8 cellular contexts compared by ENCODE assay signal in genomic region chr5:141637266-141637692, GRCh38. TPM values are rescaled to one million over a fixed set of nuclear protein-coding genes. Genes with fewer than 3 reads are reported as not detected.
A peak's percentile ranks its signal among the peaks of the same experiment; 100 is the strongest.
DNase-seq lines count a peak whose midpoint lies in the region; ATAC-seq and TF ChIP-seq lines count a peak whose summit lies in the region.

No MANE protein-coding gene starts in this region.

- H3K36me3 ChIP-seq in Loucy (ENCODE audit: insufficient read depth, low read length): no peaks in the 10 kb centered on the region
- peaks cover 0 to 40% (median 0%) of the 10 kb centered on the region in 3 donors for H3K36me3 ChIP-seq in esophagus squamous epithelium

- H4K20me1 ChIP-seq in Loucy (ENCODE audit: insufficient read depth, low read length, poor library complexity, severe bottlenecking): peaks cover 23% of the 10 kb centered on the region

- peak overlapping the region; percentile 85 for H3K4me3 ChIP-seq in Loucy (ENCODE audit: low read length, poor library complexity, severe bottlenecking)
- H3K4me3 ChIP-seq in esophagus squamous epithelium: peak overlapping the region; percentile 77 to 94 (median 88)

- H3K27me3 ChIP-seq in Loucy (ENCODE audit: insufficient read depth, low read length, poor library complexity, severe bottlenecking) (no peaks in the 10 kb centered on the region), esophagus squamous epithelium (no peaks in the 10 kb centered on the region)

- WGBS in esophagus squamous epithelium, 2 donors: 0 to 2% methylated on average over 6 of the region's 46 CpGs

- no peak for TF ChIP-seq POLR2A in esophagus squamous epithelium (IDR thresholded peaks at IDR 0.05)

- peak overlapping the region; percentile 59 for H3K9ac ChIP-seq in Loucy (ENCODE audit: low read depth, low read length, poor library complexity, severe bottlenecking)

- H3K9me3 ChIP-seq in Loucy (ENCODE audit: insufficient read depth, low read depth, low read length) (no peaks in the 10 kb centered on the region), esophagus squamous epithelium (no peaks in the 10 kb centered on the region)

- H3K4me2 ChIP-seq in Loucy (ENCODE audit: low read depth, low read length, poor library complexity, severe bottlenecking): peak overlapping the region; percentile 93

- DNase-seq in COR-L47 (lab: John Stamatoyannopoulos, UW): peak; percentile 29
- peak; percentile 47 for DNase-seq in activated T-cell treated with anti-CD3 and anti-CD28 coated beads for 48 hours (ENCODE audit: low read depth)
- DNase-seq in esophagus squamous epithelium (lab: John Stamatoyannopoulos, UW): no peak
- DNase-seq in omental fat pad (ENCODE audit: low spot score): no peak
- DNase-seq in NOMO-1 treated with DMSO at 0.1 percent for 48 hours (lab: John Stamatoyannopoulos, UW; ENCODE audit: unreplicated experiment): no peak
- DNase-seq in NK-92 (lab: John Stamatoyannopoulos, UW; ENCODE audit: unreplicated experiment): no peak

- no peaks in the 10 kb centered on the region for H3K9me2 ChIP-seq in Loucy (replicated peaks; ENCODE audit: low read depth, low read length)

- peak overlapping the region; percentile 70 to 93 (median 88) for H3K27ac ChIP-seq in esophagus squamous epithelium

- intact Hi-C loops in esophagus squamous epithelium (cut with DNase I): no loop called here

- H3K79me2 ChIP-seq in Loucy (ENCODE audit: insufficient read depth, low read length): peaks cover 41% of the 10 kb centered on the region

- ATAC-seq in GM21576 (IDR thresholded peaks at IDR 0.05; ENCODE audit: unreplicated experiment) (peak; percentile 15), omental fat pad (ENCODE audit: low FRiP score) (peak; percentile 31)

- H3K4me1 ChIP-seq in Loucy (ENCODE audit: insufficient read depth, low read length, poor library complexity, severe bottlenecking) (peaks cover 42% of the 10 kb centered on the region), esophagus squamous epithelium (peaks cover 26 to 49% (median 31%) of the 10 kb centered on the region in 3 donors)

- peak overlapping the region; percentile 87 for H2AFZ ChIP-seq in Loucy (ENCODE audit: low read length)

- no peak for TF ChIP-seq CTCF in Loucy (conservative IDR thresholded peaks at IDR 0.05; ENCODE audit: low read length)
- no peak for TF ChIP-seq CTCF in esophagus squamous epithelium (IDR thresholded peaks at IDR 0.05)
- TF ChIP-seq CTCF in omental fat pad (IDR thresholded peaks at IDR 0.05): no peak

- H3F3A ChIP-seq in Loucy (ENCODE audit: low read depth): no peaks in the 10 kb centered on the region

RNA-seq across cellular contexts. Expression of gene RELL2, which starts 0.5 kb away (rescaled TPM):
- total RNA-seq in esophagus squamous epithelium (10 to 100 TPM in 1 of 4 donors, 1 to 10 TPM in 3; 4.3 to 10.4 (median 6.4) TPM), omental fat pad (1 to 10 TPM; 1.0 to 4.3 (median 2.9) TPM)

RNA-seq across cellular contexts. Expression of gene HDAC3, which starts 0.6 kb away (rescaled TPM):
- total RNA-seq in esophagus squamous epithelium: 10 to 100 TPM; 33.0 to 60.8 (median 40.4) TPM
- total RNA-seq in omental fat pad: 10 to 100 TPM; 31.5 to 50.6 (median 38.5) TPM

RNA-seq across cellular contexts. Expression of gene FCHSD1, which starts 13.9 kb away (rescaled TPM):
- total RNA-seq in esophagus squamous epithelium (10 to 100 TPM in 2 of 4 donors, 1 to 10 TPM in 2; 6.0 to 27.7 (median 10.4) TPM), omental fat pad (10 to 100 TPM; 11.2 to 19.7 (median 15.5) TPM)

RNA-seq across cellular contexts. Expression of gene DIAPH1, which starts 18.5 kb away (rescaled TPM):
- total RNA-seq in esophagus squamous epithelium (100 to 1,000 TPM in 3 of 4 donors, 10 to 100 TPM in 1; 63.0 to 157 (median 124) TPM), omental fat pad (10 to 100 TPM; 35.5 to 93.2 (median 47.9) TPM)

RNA-seq across cellular contexts. Expression of gene ARAP3, which starts 44.8 kb away (rescaled TPM):
- total RNA-seq in esophagus squamous epithelium: 1 to 10 TPM; 1.1 to 5.9 (median 2.4) TPM
- total RNA-seq in omental fat pad: 10 to 100 TPM in 1 of 4 donors, 1 to 10 TPM in 3; 2.6 to 36.1 (median 9.1) TPM

Comparison
In these comparisons a context has a peak if more than half of its experiments do, and no peak if none do; other contexts are left out.
1. DNase-seq: peak in COR-L47 (single experiment) and activated T-cell treated with anti-CD3 and anti-CD28 coated beads for 48 hours (single experiment); none in esophagus squamous epithelium (single experiment), omental fat pad (single experiment), NOMO-1 treated with DMSO at 0.1 percent for 48 hours (single experiment) and NK-92 (single experiment).